Comparison of ENCODE assay signal across 7 cellular contexts in the genomic region with DNA sequence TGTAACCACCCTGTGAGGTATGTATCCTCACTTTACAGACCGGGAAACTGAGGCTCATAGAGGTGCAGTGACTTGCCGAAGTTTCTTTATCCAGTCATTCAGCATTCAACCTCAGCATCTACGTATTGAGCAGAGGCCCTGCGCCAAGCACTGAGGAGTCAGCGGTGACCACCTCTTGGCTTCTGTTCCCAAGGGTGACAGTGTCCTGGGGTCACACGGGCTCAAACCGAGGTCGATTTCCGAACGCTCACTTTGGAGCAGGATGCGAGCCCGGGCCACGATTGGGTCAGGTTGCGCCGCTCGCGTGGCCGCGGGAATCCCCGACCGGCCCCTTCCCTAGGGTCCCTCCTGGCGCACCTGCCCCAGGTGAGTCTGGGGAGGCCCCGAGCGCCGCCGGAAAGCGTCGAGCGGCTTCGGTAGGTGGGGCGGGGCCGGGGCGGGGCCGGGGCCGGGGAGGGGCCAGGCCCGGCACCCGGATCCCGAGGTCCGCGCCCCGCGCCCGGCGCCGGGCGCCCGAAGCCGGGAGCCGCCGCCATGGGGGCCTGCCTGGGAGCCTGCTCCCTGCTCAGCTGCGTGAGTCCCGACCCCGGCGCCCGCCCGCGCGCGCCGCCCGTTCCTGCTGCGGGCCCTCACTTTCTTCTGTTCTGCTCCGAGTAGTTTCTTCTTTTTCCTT. TPM values are rescaled to one million over a fixed set of nuclear protein-coding genes. Genes with fewer than 3 reads are reported as not detected.
A peak's percentile ranks its signal among the peaks of the same experiment; 100 is the strongest.
DNase-seq lines count a peak whose midpoint lies in the region; ATAC-seq and TF ChIP-seq lines count a peak whose summit lies in the region.

Gene SERINC2, plus strand, starts transcription at position 482 of the 673 bp plus-strand sequence. Its CDS starts 53 bp downstream, at position 535.

- H3K27ac Mint-ChIP-seq in nephron: peak within 1 kb of the TSS; percentile 92 to 99 (median 96)

- peak within 1 kb of the TSS; percentile 87 for H3K9ac ChIP-seq in ES-I3 (ENCODE audit: low read depth, low read length)

- H3K36me3 ChIP-seq in ES-I3 (ENCODE audit: insufficient read depth, low read length): no peaks in the 10 kb centered on the region; the same call in 1 of the 2 replicates
- H3K36me3 ChIP-seq in WERI-Rb-1: no peaks in the 10 kb centered on the region

- peak within 1 kb of the TSS; percentile 98 to 99 (median 98) for H3K4me3 Mint-ChIP-seq in nephron

- H3K36me3 Mint-ChIP-seq in nephron (ENCODE audit: low read depth): peaks cover 7% of the 10 kb centered on the region

- DNase-seq in WERI-Rb-1 (no peak), superior temporal gyrus (ENCODE audit: extremely low spot score) (no peak)
- DNase-seq in NK-92 treated with Interleukin-12 subunit alpha and Interleukin-12 subunit beta, amount 100 ng/mL, for 24 hours (lab: John Stamatoyannopoulos, UW): no peak

- peak within 1 kb of the TSS; percentile 32 for H3K27ac ChIP-seq in WERI-Rb-1

- ATAC-seq in HG03135 (IDR thresholded peaks at IDR 0.05; ENCODE audit: unreplicated experiment) (peak; percentile 52), esophagus mucosa (peak; percentile 74)

- no peaks in the 10 kb centered on the region for H3K27me3 ChIP-seq in WERI-Rb-1 (ENCODE audit: insufficient read depth, low read depth, severe bottlenecking)

- peaks cover 21% of the 10 kb centered on the region for H3K4me1 ChIP-seq in ES-I3 (ENCODE audit: insufficient read depth, low read length)

- TF ChIP-seq CTCF in WERI-Rb-1 (IDR thresholded peaks at IDR 0.05; ENCODE audit: low read depth, low read length) (no peak), nephron (IDR thresholded peaks at IDR 0.05; ENCODE audit: unreplicated experiment in 3 of 3) (no peak)

- H3K9me3 ChIP-seq in ES-I3 (ENCODE audit: control insufficient read depth, insufficient read depth, low read length) (no peaks in the 10 kb centered on the region), WERI-Rb-1 (ENCODE audit: severe bottlenecking) (no peaks in the 10 kb centered on the region)

- H3K4me1 Mint-ChIP-seq in nephron: peaks cover 38% of the 10 kb centered on the region

- no peaks in the 10 kb centered on the region for H3K9me3 Mint-ChIP-seq in nephron

- H3K4me3 ChIP-seq in WERI-Rb-1 (ENCODE audit: low read depth, low read length): peak within 1 kb of the TSS; percentile 73

- H3K27me3 Mint-ChIP-seq in nephron (ENCODE audit: low read depth): peaks cover 41% of the 10 kb centered on the region

RNA-seq across cellular contexts. Expression of gene SERINC2, which starts in this region (rescaled TPM):
- 109 TPM for total RNA-seq in esophagus mucosa
